Comparison of ENCODE assay signal across 7 cellular contexts in the genomic region with DNA sequence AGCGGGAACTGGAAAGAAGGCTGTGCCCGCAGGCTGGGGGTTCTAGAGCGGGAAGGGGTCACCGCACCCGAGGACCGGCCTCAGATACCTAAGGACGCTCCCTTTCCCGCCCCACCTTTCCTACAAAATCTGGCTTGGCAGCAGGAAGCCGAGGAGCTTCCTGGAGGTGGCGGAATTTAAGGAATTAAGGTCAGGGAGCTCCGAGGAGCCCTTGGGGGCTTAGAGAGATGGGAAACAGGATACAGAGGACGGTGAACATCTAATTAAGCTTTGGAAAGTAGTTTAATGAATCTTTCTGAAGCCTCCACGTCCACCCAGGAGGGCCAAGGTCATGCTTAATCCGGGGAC. TPM values are rescaled to one million over a fixed set of nuclear protein-coding genes. Genes with fewer than 3 reads are reported as not detected.
DNase-seq lines count a peak whose midpoint lies in the region; ATAC-seq and TF ChIP-seq lines count a peak whose summit lies in the region.

No MANE protein-coding gene starts in this region.

- H3K36me3 ChIP-seq in HAP-1 (replicated peaks) (no peaks in the 10 kb centered on the region), iPS-15b (ENCODE audit: control insufficient read depth, insufficient read depth, low read length) (no peaks in the 10 kb centered on the region)

- TF ChIP-seq CTCF in WTC11 (IDR thresholded peaks at IDR 0.05) = no peak

- H3K4me1 ChIP-seq in HAP-1 (peaks cover 11% of the 10 kb centered on the region), iPS-15b (ENCODE audit: control insufficient read depth, insufficient read depth, low read length) (peaks cover 10% of the 10 kb centered on the region)

- peaks cover 18% of the 10 kb centered on the region for H3K27me3 Mint-ChIP-seq in WTC11 (ENCODE audit: low read depth)

- H3K9me3 ChIP-seq in HAP-1 (no peaks in the 10 kb centered on the region), iPS-15b (ENCODE audit: control insufficient read depth, insufficient read depth, low read length) (no peaks in the 10 kb centered on the region)

- H3K4me3 ChIP-seq in HAP-1 = peak overlapping the region; percentile 70
- H3K4me3 ChIP-seq in iPS-15b (ENCODE audit: low read depth, low read length) = peak overlapping the region; percentile 69
- peak overlapping the region; percentile 49 to 86 (median 71) for H3K4me3 ChIP-seq in skin epidermis

- H3K27me3 ChIP-seq in HAP-1 (ENCODE audit: low read depth) (0 out of 2 replicates have a peak, but pooled peaks cover 2% of the 10 kb centered on the region), iPS-15b (ENCODE audit: control insufficient read depth, insufficient read depth, low read length) (peaks cover 5% of the 10 kb centered on the region)

- peaks cover 6% of the 10 kb centered on the region for H3K4me1 Mint-ChIP-seq in WTC11

- no peak for DNase-seq in HAP-1 (ENCODE audit: low spot score in 2 of 2)
- DNase-seq in WTC11 (ENCODE audit: low spot score) = no peak
- no peak for DNase-seq in DMS 273 (lab: John Stamatoyannopoulos, UW; ENCODE audit: unreplicated experiment)
- no peak for DNase-seq in NCI-H226

- peak overlapping the region; percentile 67 for H3K4me3 Mint-ChIP-seq in WTC11

- peak overlapping the region in 1 of 21 experiments; percentile 37 for H3K27ac ChIP-seq in skin epidermis

- POLR2A ChIA-PET in WTC11 (lab: Charles Lee) = interaction anchor here (0.6 kb wide), 1 partner anchor 167 kb away, joined by 3 read pairs; no protein-coding TSS in a partner anchor

- in situ Hi-C loops in HAP-1 (cut with MboI; ENCODE audit: low sequenced_read_pairs) = no loop called here

- H3K36me3 Mint-ChIP-seq in WTC11 = no peaks in the 10 kb centered on the region

- H3K9me3 Mint-ChIP-seq in WTC11 = no peaks in the 10 kb centered on the region

- peak overlapping the region; percentile 65 for H3K9ac ChIP-seq in iPS-15b (ENCODE audit: low read depth, low read length)

- ATAC-seq in WTC11 (peak; percentile 3; the same call in 1 of the 2 replicates), HG03280 (IDR thresholded peaks at IDR 0.05; ENCODE audit: unreplicated experiment) (no peak)

- CTCF ChIA-PET in WTC11 (lab: Charles Lee) = interaction anchor here (0.6 to 1.1 kb wide), 4 partner anchors 33 to 301 kb away, joined by 3 to 5 read pairs (median 4); a partner anchor contains a TSS

- no peak overlapping the region for H3K27ac Mint-ChIP-seq in WTC11

TF ChIP-seq in WTC11, 78 proteins besides CTCF, POLR2A, EP300 and RAD21:
- TF ChIP-seq MXD4 (CRISPR knock-in tag; IDR thresholded peaks at IDR 0.05; ENCODE audit: borderline replicate concordance) = no peak
- TF ChIP-seq, protein P1, sequence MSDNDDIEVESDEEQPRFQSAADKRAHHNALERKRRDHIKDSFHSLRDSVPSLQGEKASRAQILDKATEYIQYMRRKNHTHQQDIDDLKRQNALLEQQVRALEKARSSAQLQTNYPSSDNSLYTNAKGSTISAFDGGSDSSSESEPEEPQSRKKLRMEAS (CRISPR knock-in tag; IDR thresholded peaks at IDR 0.05) = 0 out of 2 replicates have a peak, but pooled peaks have one; percentile 2
- TF ChIP-seq, protein P2, sequence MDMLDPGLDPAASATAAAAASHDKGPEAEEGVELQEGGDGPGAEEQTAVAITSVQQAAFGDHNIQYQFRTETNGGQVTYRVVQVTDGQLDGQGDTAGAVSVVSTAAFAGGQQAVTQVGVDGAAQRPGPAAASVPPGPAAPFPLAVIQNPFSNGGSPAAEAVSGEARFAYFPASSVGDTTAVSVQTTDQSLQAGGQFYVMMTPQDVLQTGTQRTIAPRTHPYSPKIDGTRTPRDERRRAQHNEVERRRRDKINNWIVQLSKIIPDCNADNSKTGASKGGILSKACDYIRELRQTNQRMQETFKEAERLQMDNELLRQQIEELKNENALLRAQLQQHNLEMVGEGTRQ (CRISPR knock-in tag; IDR thresholded peaks at IDR 0.05) = no peak
- TF ChIP-seq, protein P3, sequence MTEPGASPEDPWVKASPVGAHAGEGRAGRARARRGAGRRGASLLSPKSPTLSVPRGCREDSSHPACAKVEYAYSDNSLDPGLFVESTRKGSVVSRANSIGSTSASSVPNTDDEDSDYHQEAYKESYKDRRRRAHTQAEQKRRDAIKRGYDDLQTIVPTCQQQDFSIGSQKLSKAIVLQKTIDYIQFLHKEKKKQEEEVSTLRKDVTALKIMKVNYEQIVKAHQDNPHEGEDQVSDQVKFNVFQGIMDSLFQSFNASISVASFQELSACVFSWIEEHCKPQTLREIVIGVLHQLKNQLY (CRISPR knock-in tag; IDR thresholded peaks at IDR 0.05) = no peak

RNA-seq across cellular contexts. Expression of a gene that starts 0.5 kb away (rescaled TPM):
- 15.2 to 17.7 TPM (median 17.5 TPM) in 3 replicates for total RNA-seq in WTC11 (2021)
